ENCODE assay signal across 9 cellular contexts in genomic region chr13:42334329-42334706, GRCh38.
DNase-seq lines count a peak whose midpoint lies in the region; ATAC-seq and TF ChIP-seq lines count a peak whose summit lies in the region.
"Had no signal": no experiment of that assay in that cellular context is flagged by ENCODE, and none has a peak within 500 bp of the region (broad histone marks: within the 10 kb centered on the region; RNA-seq: fewer than 3 reads in every experiment).

No MANE protein-coding gene starts in this region.

- no peaks in the 10 kb centered on the region for H3K36me3 ChIP-seq in BLaER1

- H3K4me2 ChIP-seq in BLaER1, result no peak overlapping the region

- H3K36me3 Mint-ChIP-seq in activated T-helper 1 cell treated with anti-CD3 and anti-CD28 coated beads, Interleukin-12 subunit alpha, Interleukin-12 subunit beta, Interleukin-2, Interleukin-4 antibody, amounts not matched to agents 30 ng/mL and 10 ng/mL and 1 ng/mL, durations not matched to agents 14 hours and 24 hours and 36 hours (ENCODE audit: low read depth), result no peaks in the 10 kb centered on the region

- no peak overlapping the region for H3K4me3 ChIP-seq in BLaER1

- H3K27ac ChIP-seq in BLaER1, result 0 out of 2 replicates have a peak overlapping the region, but pooled peaks have one; percentile 32

- H4K20me1 ChIP-seq in BLaER1, result no peaks in the 10 kb centered on the region

- H3K4me3 Mint-ChIP-seq in activated T-helper 1 cell treated with anti-CD3 and anti-CD28 coated beads, Interleukin-12 subunit alpha, Interleukin-12 subunit beta, Interleukin-2, Interleukin-4 antibody, amounts not matched to agents 30 ng/mL and 10 ng/mL and 1 ng/mL, durations not matched to agents 14 hours and 24 hours and 36 hours, result no peak overlapping the region

- TF ChIP-seq CTCF in GM13976 (IDR thresholded peaks at IDR 0.05; ENCODE audit: borderline replicate concordance, control extremely low read depth, extremely low read depth, insufficient read depth, missing control alignments), result no peak

- H3K4me1 Mint-ChIP-seq in activated T-helper 1 cell treated with anti-CD3 and anti-CD28 coated beads, Interleukin-12 subunit alpha, Interleukin-12 subunit beta, Interleukin-2, Interleukin-4 antibody, amounts not matched to agents 30 ng/mL and 10 ng/mL and 1 ng/mL, durations not matched to agents 14 hours and 24 hours and 36 hours (ENCODE audit: low read depth), result peaks cover 45% of the 10 kb centered on the region

- intact Hi-C loops in activated T-helper 1 cell treated with anti-CD3 and anti-CD28 coated beads, Interleukin-12 subunit alpha, Interleukin-12 subunit beta, Interleukin-2, Interleukin-4 antibody, amounts not matched to agents 30 ng/mL and 10 ng/mL and 1 ng/mL, durations not matched to agents 14 hours and 24 hours and 36 hours (cut with micrococcal nuclease), result loop anchor here (1.0 to 5.0 kb wide), 8 partner anchors 20 to 260 kb away; no protein-coding TSS in a partner anchor

- H3K4me1 ChIP-seq in BLaER1, result peaks cover 9% of the 10 kb centered on the region

- H3K9me3 ChIP-seq in BLaER1, result no peaks in the 10 kb centered on the region

- no peak for DNase-seq in activated T-helper 1 cell treated with anti-CD3 and anti-CD28 coated beads, Interleukin-12 subunit alpha, Interleukin-12 subunit beta, Interleukin-2, Interleukin-4 antibody, amounts not matched to agents 30 ng/mL and 10 ng/mL and 1 ng/mL, durations not matched to agents 14 hours and 24 hours and 36 hours (ENCODE audit: low spot score)
- no peak for DNase-seq in activated CD4-positive, CD25-positive, alpha-beta regulatory T cell (lab: John Stamatoyannopoulos, UW)
- no peak for DNase-seq in AG08395 (ENCODE audit: low spot score)
- no peak for DNase-seq in kidney glomerular epithelial cell (lab: John Stamatoyannopoulos, UW)
- DNase-seq in GM13976 (ENCODE audit: low spot score), result no peak
- DNase-seq: DND-41 had no signal

- peak overlapping the region; percentile 6 for H3K27ac Mint-ChIP-seq in activated T-helper 1 cell treated with anti-CD3 and anti-CD28 coated beads, Interleukin-12 subunit alpha, Interleukin-12 subunit beta, Interleukin-2, Interleukin-4 antibody, amounts not matched to agents 30 ng/mL and 10 ng/mL and 1 ng/mL, durations not matched to agents 14 hours and 24 hours and 36 hours

- peak; percentile 38 for ATAC-seq in GM18909 (IDR thresholded peaks at IDR 0.05; ENCODE audit: poor library complexity, unreplicated experiment)
- ATAC-seq in HG03342 (IDR thresholded peaks at IDR 0.05; ENCODE audit: unreplicated experiment), result peak; percentile 16

- no peaks in the 10 kb centered on the region for H3K9me3 Mint-ChIP-seq in activated T-helper 1 cell treated with anti-CD3 and anti-CD28 coated beads, Interleukin-12 subunit alpha, Interleukin-12 subunit beta, Interleukin-2, Interleukin-4 antibody, amounts not matched to agents 30 ng/mL and 10 ng/mL and 1 ng/mL, durations not matched to agents 14 hours and 24 hours and 36 hours

- no peaks in the 10 kb centered on the region for H3K27me3 ChIP-seq in BLaER1

- no peaks in the 10 kb centered on the region for H3K27me3 Mint-ChIP-seq in activated T-helper 1 cell treated with anti-CD3 and anti-CD28 coated beads, Interleukin-12 subunit alpha, Interleukin-12 subunit beta, Interleukin-2, Interleukin-4 antibody, amounts not matched to agents 30 ng/mL and 10 ng/mL and 1 ng/mL, durations not matched to agents 14 hours and 24 hours and 36 hours (ENCODE audit: insufficient read depth)

- in situ Hi-C loops in GM13976 (cut with MboI; ENCODE audit: low sequenced_read_pairs, unreplicated experiment), result loop anchor here (10.0 kb wide), 1 partner anchor 260 kb away; no protein-coding TSS in a partner anchor

- H3K9ac ChIP-seq in BLaER1, result no peak overlapping the region
